ENCODE assay signal across 8 cellular contexts in the genomic region with DNA sequence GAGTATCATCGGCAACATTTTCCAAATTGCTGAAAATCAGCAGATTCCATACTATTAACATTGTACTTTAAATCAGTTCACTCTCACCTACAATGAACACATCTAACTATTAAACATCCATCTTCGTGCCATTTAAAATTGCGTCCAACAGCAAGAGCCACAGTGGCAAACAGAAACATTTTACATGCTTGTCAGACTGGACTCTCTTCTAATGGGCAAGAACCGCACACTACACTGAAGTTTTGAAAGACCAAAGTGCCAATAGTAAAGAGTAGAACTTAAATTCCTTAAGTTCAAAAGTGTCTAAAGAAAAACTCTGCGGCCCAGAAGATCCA. TPM values are rescaled to one million over a fixed set of nuclear protein-coding genes. Genes with fewer than 3 reads are reported as not detected.
A peak's percentile ranks its signal among the peaks of the same experiment; 100 is the strongest.
DNase-seq lines count a peak whose midpoint lies in the region; ATAC-seq and TF ChIP-seq lines count a peak whose summit lies in the region.

No MANE protein-coding gene starts in this region.

- DNase-seq in T-helper 17 cell (no peak), foreskin fibroblast (no peak), retinal pigment epithelial cell (ENCODE audit: low read depth) (no peak), NCI-H526 treated with DMSO at 0.1 percent for 48 hours (lab: John Stamatoyannopoulos, UW) (no peak), DMS 273 treated with DMSO at 0.1 percent for 48 hours (lab: John Stamatoyannopoulos, UW) (no peak), DMS79 (lab: John Stamatoyannopoulos, UW) (no peak)
- no peak for DNase-seq in stimulated activated CD4-positive, alpha-beta T cell treated with anti-CD3 and anti-CD28 coated beads, Interleukin-2, amount 100 ng/mL, for 48 hours

- no peaks in the 10 kb centered on the region for H3K9me3 ChIP-seq in T-helper 17 cell (ENCODE audit: control insufficient read depth, low read length, poor library complexity, severe bottlenecking)

- H3K4me1 Mint-ChIP-seq in T-helper 17 cell, result peaks cover 55% of the 10 kb centered on the region

- TF ChIP-seq CTCF in foreskin fibroblast (IDR thresholded peaks at IDR 0.05; ENCODE audit: low read depth, low read length), result no peak
- no peak for TF ChIP-seq CTCF in retinal pigment epithelial cell (conservative IDR thresholded peaks at IDR 0.05; ENCODE audit: low read depth, low read length)

- ATAC-seq in T-helper 17 cell, result no peak

- H3K4me3 ChIP-seq in GM08714 (ENCODE audit: low read length) (peak overlapping the region; percentile 100), foreskin fibroblast (ENCODE audit: low read depth in 1 of 2, low read length in 2 of 2) (peak overlapping the region; percentile 88 to 98), retinal pigment epithelial cell (ENCODE audit: low read length) (peak overlapping the region; percentile 99)

- H3K27me3 Mint-ChIP-seq in T-helper 17 cell, result no peaks in the 10 kb centered on the region

- peaks cover 24% of the 10 kb centered on the region for H3K36me3 Mint-ChIP-seq in T-helper 17 cell (ENCODE audit: low read depth)

- peak overlapping the region; percentile 96 for H3K27ac Mint-ChIP-seq in T-helper 17 cell

- H3K4me3 Mint-ChIP-seq in T-helper 17 cell, result peak overlapping the region; percentile 96

RNA-seq across cellular contexts. Expression of gene RPS15A, which starts 0.7 kb away (rescaled TPM):
- total RNA-seq in T-helper 17 cell, result 1,000 to 10,000 TPM; 3,265 to 3,350 TPM

RNA-seq across cellular contexts. Expression of gene ARL6IP1, which starts 11.9 kb away (rescaled TPM):
- 100 to 1,000 TPM in 1 of 2 donors, 10 to 100 TPM in 1; 99.5 to 104 TPM for total RNA-seq in T-helper 17 cell
